ENCODE assay signal across 1 cellular context in the genomic region with DNA sequence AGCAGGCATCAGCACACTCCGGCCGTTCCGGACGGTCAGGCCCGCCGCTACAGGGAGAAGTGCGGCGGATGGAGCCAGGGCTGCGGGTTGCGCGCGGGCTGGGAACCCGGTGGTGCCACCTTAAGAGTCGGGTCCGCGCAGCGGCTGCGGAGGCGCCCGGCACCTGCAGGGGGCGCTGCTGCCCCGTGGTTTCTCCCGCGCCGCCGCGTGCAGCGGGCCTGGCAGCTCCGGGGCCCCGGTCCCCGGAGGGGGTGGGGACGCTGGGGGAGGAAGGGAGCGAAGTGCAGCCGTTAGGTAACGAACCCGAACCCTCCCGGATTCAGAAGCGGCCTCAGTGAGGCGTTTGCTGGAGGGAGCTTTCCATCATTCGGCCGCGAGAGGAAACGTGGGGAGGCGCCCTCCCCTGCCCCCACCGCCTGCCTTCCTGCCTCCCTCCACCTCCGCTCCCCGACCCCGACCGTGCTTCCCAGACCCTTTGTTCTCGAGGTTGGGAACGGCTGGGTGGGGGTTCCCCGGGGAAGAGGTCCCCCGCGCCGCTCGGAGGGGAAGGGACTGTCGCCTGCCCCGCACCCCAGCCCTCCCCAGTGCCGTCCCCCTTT.
TF ChIP-seq lines count a peak whose summit lies in the region.

No MANE protein-coding gene starts in this region.

TF ChIP-seq in HepG2, 621 proteins besides CTCF, POLR2A, EP300 and RAD21 (continued from another document and continues in another):
- TF ChIP-seq ZNF121 (CRISPR knock-in tag; IDR thresholded peaks at IDR 0.05) (peak; percentile 71), AHR (CRISPR knock-in tag; IDR thresholded peaks at IDR 0.05) (peak; percentile 93), NR2F6 (IDR thresholded peaks at IDR 0.05) (peak; percentile 33; the same call in 1 of the 2 replicates), NR2F6 (CRISPR knock-in tag; IDR thresholded peaks at IDR 0.05) (peak; percentile 65), ATAD3A (CRISPR knock-in tag; IDR thresholded peaks at IDR 0.05) (peak; percentile 0; the same call in 1 of the 2 replicates), ZNF562 (CRISPR knock-in tag; IDR thresholded peaks at IDR 0.05; ENCODE audit: borderline replicate concordance) (0 out of 2 replicates have a peak, but pooled peaks have one; percentile 38), JUND (CRISPR knock-in tag; IDR thresholded peaks at IDR 0.05) (0 out of 2 replicates have a peak, but pooled peaks have one; percentile 27), NKX3-1 (CRISPR knock-in tag; IDR thresholded peaks at IDR 0.05) (no peak; the same call in 1 of the 2 replicates), PRDM4 (CRISPR knock-in tag; IDR thresholded peaks at IDR 0.05; ENCODE audit: borderline replicate concordance) (no peak), ATF7-NPFF (CRISPR knock-in tag; IDR thresholded peaks at IDR 0.05; ENCODE audit: low read depth) (peak; percentile 92), ZMAT3 (CRISPR knock-in tag; conservative IDR thresholded peaks at IDR 0.05) (peak; percentile 97), ZNF772 (CRISPR knock-in tag; IDR thresholded peaks at IDR 0.05) (peak; percentile 90), DRAP1 (CRISPR knock-in tag; IDR thresholded peaks at IDR 0.05) (peak; percentile 76), ZBTB26 (CRISPR knock-in tag; IDR thresholded peaks at IDR 0.05; ENCODE audit: borderline replicate concordance) (peak; percentile 73; the same call in 1 of the 2 replicates), NCOR1 (IDR thresholded peaks at IDR 0.05; ENCODE audit: borderline replicate concordance, low read length) (peak; percentile 85), ZNF550 (CRISPR knock-in tag; IDR thresholded peaks at IDR 0.05; ENCODE audit: borderline replicate concordance) (peak; percentile 86; the same call in 1 of the 2 replicates), ERF (CRISPR knock-in tag; IDR thresholded peaks at IDR 0.05) (peak; percentile 98), ETV6 (CRISPR knock-in tag; conservative IDR thresholded peaks at IDR 0.05) (peak; percentile 70), ZSCAN25 (CRISPR knock-in tag; IDR thresholded peaks at IDR 0.05) (peak; percentile 28), IRX3 (CRISPR knock-in tag; IDR thresholded peaks at IDR 0.05; ENCODE audit: borderline replicate concordance, low read depth) (peak; percentile 87), ZHX1 (CRISPR knock-in tag; IDR thresholded peaks at IDR 0.05; ENCODE audit: low read depth) (peak; percentile 91; the same call in 1 of the 2 replicates), ZFAT (CRISPR knock-in tag; conservative IDR thresholded peaks at IDR 0.05) (no peak), ZNF468 (CRISPR knock-in tag; IDR thresholded peaks at IDR 0.05) (no peak), KMT2B (CRISPR knock-in tag; IDR thresholded peaks at IDR 0.05) (peak; percentile 58), JUNB (CRISPR knock-in tag; IDR thresholded peaks at IDR 0.05; ENCODE audit: borderline replicate concordance) (no peak), ZNF343 (CRISPR knock-in tag; IDR thresholded peaks at IDR 0.05) (peak; percentile 40; the same call in 1 of the 2 replicates), GTF3A (CRISPR knock-in tag; conservative IDR thresholded peaks at IDR 0.05) (peak; percentile 25; the same call in 1 of the 2 replicates), SMAD3 (CRISPR knock-in tag; IDR thresholded peaks at IDR 0.05) (peak; percentile 88; the same call in 1 of the 2 replicates), ZNF432 (CRISPR knock-in tag; IDR thresholded peaks at IDR 0.05; ENCODE audit: borderline replicate concordance) (no peak), GFI1 (CRISPR knock-in tag; IDR thresholded peaks at IDR 0.05; ENCODE audit: borderline replicate concordance) (peak; percentile 69; the same call in 1 of the 2 replicates), CHD4 (IDR thresholded peaks at IDR 0.05; ENCODE audit: borderline replicate concordance, low read length) (no peak), PAF1 (CRISPR knock-in tag; IDR thresholded peaks at IDR 0.05) (no peak)
- TF ChIP-seq, protein P1, sequence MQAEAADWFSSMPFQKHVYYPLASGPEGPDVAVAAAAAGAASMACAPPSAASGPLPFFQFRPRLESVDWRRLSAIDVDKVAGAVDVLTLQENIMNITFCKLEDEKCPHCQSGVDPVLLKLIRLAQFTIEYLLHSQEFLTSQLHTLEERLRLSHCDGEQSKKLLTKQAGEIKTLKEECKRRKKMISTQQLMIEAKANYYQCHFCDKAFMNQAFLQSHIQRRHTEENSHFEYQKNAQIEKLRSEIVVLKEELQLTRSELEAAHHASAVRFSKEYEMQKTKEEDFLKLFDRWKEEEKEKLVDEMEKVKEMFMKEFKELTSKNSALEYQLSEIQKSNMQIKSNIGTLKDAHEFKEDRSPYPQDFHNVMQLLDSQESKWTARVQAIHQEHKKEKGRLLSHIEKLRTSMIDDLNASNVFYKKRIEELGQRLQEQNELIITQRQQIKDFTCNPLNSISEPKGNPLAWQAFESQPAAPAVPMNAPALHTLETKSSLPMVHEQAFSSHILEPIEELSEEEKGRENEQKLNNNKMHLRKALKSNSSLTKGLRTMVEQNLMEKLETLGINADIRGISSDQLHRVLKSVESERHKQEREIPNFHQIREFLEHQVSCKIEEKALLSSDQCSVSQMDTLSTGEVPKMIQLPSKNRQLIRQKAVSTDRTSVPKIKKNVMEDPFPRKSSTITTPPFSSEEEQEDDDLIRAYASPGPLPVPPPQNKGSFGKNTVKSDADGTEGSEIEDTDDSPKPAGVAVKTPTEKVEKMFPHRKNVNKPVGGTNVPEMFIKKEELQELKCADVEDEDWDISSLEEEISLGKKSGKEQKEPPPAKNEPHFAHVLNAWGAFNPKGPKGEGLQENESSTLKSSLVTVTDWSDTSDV (CRISPR knock-in tag; IDR thresholded peaks at IDR 0.05): peak; percentile 42; the same call in 1 of the 2 replicates
- TF ChIP-seq, protein P2, sequence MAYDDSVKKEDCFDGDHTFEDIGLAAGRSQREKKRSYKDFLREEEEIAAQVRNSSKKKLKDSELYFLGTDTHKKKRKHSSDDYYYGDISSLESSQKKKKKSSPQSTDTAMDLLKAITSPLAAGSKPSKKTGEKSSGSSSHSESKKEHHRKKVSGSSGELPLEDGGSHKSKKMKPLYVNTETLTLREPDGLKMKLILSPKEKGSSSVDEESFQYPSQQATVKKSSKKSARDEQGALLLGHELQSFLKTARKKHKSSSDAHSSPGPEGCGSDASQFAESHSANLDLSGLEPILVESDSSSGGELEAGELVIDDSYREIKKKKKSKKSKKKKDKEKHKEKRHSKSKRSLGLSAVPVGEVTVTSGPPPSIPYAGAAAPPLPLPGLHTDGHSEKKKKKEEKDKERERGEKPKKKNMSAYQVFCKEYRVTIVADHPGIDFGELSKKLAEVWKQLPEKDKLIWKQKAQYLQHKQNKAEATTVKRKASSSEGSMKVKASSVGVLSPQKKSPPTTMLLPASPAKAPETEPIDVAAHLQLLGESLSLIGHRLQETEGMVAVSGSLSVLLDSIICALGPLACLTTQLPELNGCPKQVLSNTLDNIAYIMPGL (CRISPR knock-in tag; IDR thresholded peaks at IDR 0.05; ENCODE audit: borderline replicate concordance in 1 of 2, low read depth in 1 of 2): peak; percentile 90 to 100
- TF ChIP-seq, protein P3, sequence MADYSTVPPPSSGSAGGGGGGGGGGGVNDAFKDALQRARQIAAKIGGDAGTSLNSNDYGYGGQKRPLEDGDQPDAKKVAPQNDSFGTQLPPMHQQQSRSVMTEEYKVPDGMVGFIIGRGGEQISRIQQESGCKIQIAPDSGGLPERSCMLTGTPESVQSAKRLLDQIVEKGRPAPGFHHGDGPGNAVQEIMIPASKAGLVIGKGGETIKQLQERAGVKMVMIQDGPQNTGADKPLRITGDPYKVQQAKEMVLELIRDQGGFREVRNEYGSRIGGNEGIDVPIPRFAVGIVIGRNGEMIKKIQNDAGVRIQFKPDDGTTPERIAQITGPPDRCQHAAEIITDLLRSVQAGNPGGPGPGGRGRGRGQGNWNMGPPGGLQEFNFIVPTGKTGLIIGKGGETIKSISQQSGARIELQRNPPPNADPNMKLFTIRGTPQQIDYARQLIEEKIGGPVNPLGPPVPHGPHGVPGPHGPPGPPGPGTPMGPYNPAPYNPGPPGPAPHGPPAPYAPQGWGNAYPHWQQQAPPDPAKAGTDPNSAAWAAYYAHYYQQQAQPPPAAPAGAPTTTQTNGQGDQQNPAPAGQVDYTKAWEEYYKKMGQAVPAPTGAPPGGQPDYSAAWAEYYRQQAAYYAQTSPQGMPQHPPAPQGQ (CRISPR knock-in tag; IDR thresholded peaks at IDR 0.05; ENCODE audit: borderline replicate concordance): peak; percentile 96; the same call in 1 of the 2 replicates
- TF ChIP-seq, protein P4, sequence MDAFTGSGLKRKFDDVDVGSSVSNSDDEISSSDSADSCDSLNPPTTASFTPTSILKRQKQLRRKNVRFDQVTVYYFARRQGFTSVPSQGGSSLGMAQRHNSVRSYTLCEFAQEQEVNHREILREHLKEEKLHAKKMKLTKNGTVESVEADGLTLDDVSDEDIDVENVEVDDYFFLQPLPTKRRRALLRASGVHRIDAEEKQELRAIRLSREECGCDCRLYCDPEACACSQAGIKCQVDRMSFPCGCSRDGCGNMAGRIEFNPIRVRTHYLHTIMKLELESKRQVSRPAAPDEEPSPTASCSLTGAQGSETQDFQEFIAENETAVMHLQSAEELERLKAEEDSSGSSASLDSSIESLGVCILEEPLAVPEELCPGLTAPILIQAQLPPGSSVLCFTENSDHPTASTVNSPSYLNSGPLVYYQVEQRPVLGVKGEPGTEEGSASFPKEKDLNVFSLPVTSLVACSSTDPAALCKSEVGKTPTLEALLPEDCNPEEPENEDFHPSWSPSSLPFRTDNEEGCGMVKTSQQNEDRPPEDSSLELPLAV (CRISPR knock-in tag; conservative IDR thresholded peaks at IDR 0.05; ENCODE audit: low read depth): no peak; the same call in 1 of the 2 replicates
- TF ChIP-seq, protein P5, sequence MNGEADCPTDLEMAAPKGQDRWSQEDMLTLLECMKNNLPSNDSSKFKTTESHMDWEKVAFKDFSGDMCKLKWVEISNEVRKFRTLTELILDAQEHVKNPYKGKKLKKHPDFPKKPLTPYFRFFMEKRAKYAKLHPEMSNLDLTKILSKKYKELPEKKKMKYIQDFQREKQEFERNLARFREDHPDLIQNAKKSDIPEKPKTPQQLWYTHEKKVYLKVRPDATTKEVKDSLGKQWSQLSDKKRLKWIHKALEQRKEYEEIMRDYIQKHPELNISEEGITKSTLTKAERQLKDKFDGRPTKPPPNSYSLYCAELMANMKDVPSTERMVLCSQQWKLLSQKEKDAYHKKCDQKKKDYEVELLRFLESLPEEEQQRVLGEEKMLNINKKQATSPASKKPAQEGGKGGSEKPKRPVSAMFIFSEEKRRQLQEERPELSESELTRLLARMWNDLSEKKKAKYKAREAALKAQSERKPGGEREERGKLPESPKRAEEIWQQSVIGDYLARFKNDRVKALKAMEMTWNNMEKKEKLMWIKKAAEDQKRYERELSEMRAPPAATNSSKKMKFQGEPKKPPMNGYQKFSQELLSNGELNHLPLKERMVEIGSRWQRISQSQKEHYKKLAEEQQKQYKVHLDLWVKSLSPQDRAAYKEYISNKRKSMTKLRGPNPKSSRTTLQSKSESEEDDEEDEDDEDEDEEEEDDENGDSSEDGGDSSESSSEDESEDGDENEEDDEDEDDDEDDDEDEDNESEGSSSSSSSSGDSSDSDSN (CRISPR knock-in tag; IDR thresholded peaks at IDR 0.05): peak; percentile 94
- TF ChIP-seq, protein P6, sequence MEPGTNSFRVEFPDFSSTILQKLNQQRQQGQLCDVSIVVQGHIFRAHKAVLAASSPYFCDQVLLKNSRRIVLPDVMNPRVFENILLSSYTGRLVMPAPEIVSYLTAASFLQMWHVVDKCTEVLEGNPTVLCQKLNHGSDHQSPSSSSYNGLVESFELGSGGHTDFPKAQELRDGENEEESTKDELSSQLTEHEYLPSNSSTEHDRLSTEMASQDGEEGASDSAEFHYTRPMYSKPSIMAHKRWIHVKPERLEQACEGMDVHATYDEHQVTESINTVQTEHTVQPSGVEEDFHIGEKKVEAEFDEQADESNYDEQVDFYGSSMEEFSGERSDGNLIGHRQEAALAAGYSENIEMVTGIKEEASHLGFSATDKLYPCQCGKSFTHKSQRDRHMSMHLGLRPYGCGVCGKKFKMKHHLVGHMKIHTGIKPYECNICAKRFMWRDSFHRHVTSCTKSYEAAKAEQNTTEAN (CRISPR knock-in tag; conservative IDR thresholded peaks at IDR 0.05): peak; percentile 93
